ENCODE assay signal across 22 cellular contexts in genomic region chr1:3706651-3707297, GRCh38. TPM values are rescaled to one million over a fixed set of nuclear protein-coding genes. Genes with fewer than 3 reads are reported as not detected.
DNase-seq lines count a peak whose midpoint lies in the region; ATAC-seq and TF ChIP-seq lines count a peak whose summit lies in the region.
"Had no signal": no experiment of that assay in that cellular context is flagged by ENCODE, and none has a peak within 500 bp of the region (broad histone marks: within the 10 kb centered on the region; RNA-seq: fewer than 3 reads in every experiment).

No MANE protein-coding gene starts in this region.

- H3K27me3 Mint-ChIP-seq in stimulated activated naive CD8-positive, alpha-beta T cell treated with anti-CD3 and anti-CD28 coated beads, Interleukin-15, amount 100 ng/mL, for 72 hours: peaks cover 36% of the 10 kb centered on the region
- peaks cover 44% of the 10 kb centered on the region for H3K27me3 Mint-ChIP-seq in nephron progenitor cell (ENCODE audit: low read depth, poor library complexity)

- no peak overlapping the region for H2BK120ac ChIP-seq in mesendoderm (ENCODE audit: low read depth, low read length)

- intact Hi-C loops in prostate gland (cut with DNase I): no loop called here

- no peak overlapping the region for H3K4me2 ChIP-seq in mesendoderm (ENCODE audit: low read length)
- H3K4me2 ChIP-seq: BLaER1 had no signal

- H3K9ac ChIP-seq in mesendoderm (ENCODE audit: low read length): no peak overlapping the region
- H3K9ac ChIP-seq: BLaER1 had no signal

- H4K5ac ChIP-seq in mesendoderm (ENCODE audit: low read length): no peak overlapping the region

- H3K27ac Mint-ChIP-seq in stimulated activated naive CD8-positive, alpha-beta T cell treated with anti-CD3 and anti-CD28 coated beads, Interleukin-15, amount 100 ng/mL, for 72 hours: no peak overlapping the region
- no peak overlapping the region for H3K27ac Mint-ChIP-seq in nephron progenitor cell
- H3K27ac Mint-ChIP-seq: CD14-positive monocyte; CD4-positive, alpha-beta memory T cell had no signal

- no peak overlapping the region for H3K4me3 Mint-ChIP-seq in stimulated activated naive CD8-positive, alpha-beta T cell treated with anti-CD3 and anti-CD28 coated beads, Interleukin-15, amount 100 ng/mL, for 72 hours
- H3K4me3 Mint-ChIP-seq in nephron progenitor cell: peak overlapping the region; percentile 48
- H3K4me3 Mint-ChIP-seq: CD4-positive, alpha-beta memory T cell had no signal

- ATAC-seq in stimulated activated naive CD8-positive, alpha-beta T cell treated with anti-CD3 and anti-CD28 coated beads, Interleukin-15, amount 100 ng/mL, for 72 hours: peak; percentile 28
- no peak for ATAC-seq in stimulated activated naive CD8-positive, alpha-beta T cell treated with anti-CD3 and anti-CD28 coated beads, Interleukin-15, Interleukin-2, amounts not matched to agents 100 U/mL and 50 U/mL, for 24 hours

- no peak overlapping the region for H3K18ac ChIP-seq in mesendoderm (ENCODE audit: low read length)

- peaks cover 4% of the 10 kb centered on the region for H3K4me1 ChIP-seq in prostate gland (replicated peaks)
- no peaks in the 10 kb centered on the region for H3K4me1 ChIP-seq in mesendoderm (ENCODE audit: control insufficient read depth, low read depth, low read length)
- H3K4me1 ChIP-seq: HAP-1 had no signal

- POLR2A ChIA-PET in GM10248 (lab: Yijun Ruan, JAX): no interaction called here

- H3K79me1 ChIP-seq in mesendoderm (ENCODE audit: low read length): no peaks in the 10 kb centered on the region

- peak overlapping the region; percentile 14 to 17 for H3K27ac ChIP-seq in prostate gland
- H3K27ac ChIP-seq in mesendoderm (ENCODE audit: low read depth, low read length): no peak overlapping the region
- H3K27ac ChIP-seq: BLaER1, HL-60 had no signal

- TF ChIP-seq POLR2A in prostate gland (IDR thresholded peaks at IDR 0.05): no peak

- no peaks in the 10 kb centered on the region for H3K9me3 Mint-ChIP-seq in stimulated activated naive CD8-positive, alpha-beta T cell treated with anti-CD3 and anti-CD28 coated beads, Interleukin-15, amount 100 ng/mL, for 72 hours
- H3K9me3 Mint-ChIP-seq in nephron progenitor cell: no peaks in the 10 kb centered on the region
- H3K9me3 Mint-ChIP-seq: CD14-positive monocyte; CD4-positive, alpha-beta memory T cell had no signal

- no peak overlapping the region for H2AK5ac ChIP-seq in mesendoderm (ENCODE audit: low read length)

- TF ChIP-seq CTCF in nephron progenitor cell (IDR thresholded peaks at IDR 0.05) (no peak), prostate gland (IDR thresholded peaks at IDR 0.05) (no peak), GM10248 (IDR thresholded peaks at IDR 0.05; ENCODE audit: control extremely low read depth, extremely low read depth, low read depth, missing control alignments) (no peak)

- H3K4ac ChIP-seq in mesendoderm (ENCODE audit: low read depth, low read length): no peak overlapping the region

- no peak overlapping the region for H4K8ac ChIP-seq in mesendoderm (ENCODE audit: low read depth, low read length)

- no peaks in the 10 kb centered on the region for H3K9me3 ChIP-seq in prostate gland
- H3K9me3 ChIP-seq: BLaER1, HAP-1 had no signal

- DNase-seq in stimulated activated naive CD8-positive, alpha-beta T cell treated with anti-CD3 and anti-CD28 coated beads, Interleukin-15, amount 100 ng/mL, for 72 hours: no peak
- DNase-seq in stimulated activated naive CD8-positive, alpha-beta T cell treated with anti-CD3 and anti-CD28 coated beads, Interleukin-15, Interleukin-2, amounts not matched to agents 100 U/mL and 50 U/mL, for 24 hours: no peak
- DNase-seq in nephron progenitor cell (no peak), prostate gland (ENCODE audit: low spot score) (no peak), GM10248 (ENCODE audit: extremely low spot score) (no peak), NCI-H2171 treated with DMSO at 0.1 percent for 48 hours (lab: John Stamatoyannopoulos, UW) (no peak), mesendoderm (no peak)
- DNase-seq: 8988T; CD4-positive, alpha-beta memory T cell; DMS153; DMS79; GDM1; IMR-90 had no signal

- peaks cover 6% of the 10 kb centered on the region for H3K4me1 Mint-ChIP-seq in stimulated activated naive CD8-positive, alpha-beta T cell treated with anti-CD3 and anti-CD28 coated beads, Interleukin-15, amount 100 ng/mL, for 72 hours
- peaks cover 27% of the 10 kb centered on the region for H3K4me1 Mint-ChIP-seq in nephron progenitor cell

- H3K27me3 ChIP-seq in prostate gland (replicated peaks; ENCODE audit: insufficient read depth): peaks cover 3% of the 10 kb centered on the region
- H3K27me3 ChIP-seq in mesendoderm (ENCODE audit: insufficient read depth, low read length, poor library complexity): no peaks in the 10 kb centered on the region

- H3K4me3 ChIP-seq in prostate gland (no peak overlapping the region), mesendoderm (ENCODE audit: low read length) (no peak overlapping the region)
- H3K4me3 ChIP-seq: BLaER1, HAP-1 had no signal

- 69% methylated on average over 13 of the region's 26 CpGs for WGBS in prostate gland
- no CpG with 5 or more reads among the region's 26 CpGs for WGBS in mesendoderm (ENCODE audit: extremely low coverage, insufficient coverage, low lambda C conversion rate)

- CTCF ChIA-PET in GM10248 (lab: Yijun Ruan, JAX): interaction anchor here (1.1 kb wide), 1 partner anchor 13 kb away, joined by 3 read pairs; no protein-coding TSS in a partner anchor

- no peak overlapping the region for H2BK15ac ChIP-seq in mesendoderm (replicated peaks; ENCODE audit: low read depth)

- H3K23ac ChIP-seq in mesendoderm (ENCODE audit: low read length): no peak overlapping the region

- H3K36me3 ChIP-seq in prostate gland: no peaks in the 10 kb centered on the region
- no peaks in the 10 kb centered on the region for H3K36me3 ChIP-seq in mesendoderm (ENCODE audit: control insufficient read depth, insufficient read depth, low read length)
- H3K36me3 ChIP-seq: BLaER1, HAP-1 had no signal

- no peak overlapping the region for H3K56ac ChIP-seq in mesendoderm (ENCODE audit: low read length)

- no peaks in the 10 kb centered on the region for H3K79me2 ChIP-seq in mesendoderm (ENCODE audit: control insufficient read depth, insufficient read depth, low read length)

- H3K36me3 Mint-ChIP-seq in nephron progenitor cell (ENCODE audit: low read depth): no peaks in the 10 kb centered on the region
- H3K36me3 Mint-ChIP-seq: CD14-positive monocyte; CD4-positive, alpha-beta memory T cell had no signal

- no peak overlapping the region for H2BK5ac ChIP-seq in mesendoderm (ENCODE audit: low read length)

RNA-seq across cellular contexts. Expression of gene CCDC27, which starts 45.5 kb away (rescaled TPM):
- total RNA-seq in prostate gland: under 1 TPM in 1 of 2 donors, not detected in 1; 0.97 TPM
- not detected for polyA plus RNA-seq in mesendoderm (2013, experiment 1 of 2)
- not detected for polyA plus RNA-seq in mesendoderm (2013, experiment 2 of 2)
- total RNA-seq: A673; CD4-positive, alpha-beta memory T cell; Daoy; H4; HT1080; IMR-90 had no signal
- polyA plus RNA-seq: AG04450; CD14-positive monocyte; CD4-positive, alpha-beta memory T cell; IMR-90 had no signal

RNA-seq across cellular contexts. Expression of gene TP73, which starts 54.5 kb away (rescaled TPM):
- total RNA-seq in prostate gland: 10 to 100 TPM in 1 of 2 donors, 1 to 10 TPM in 1; 5.1 to 15.1 TPM
- polyA plus RNA-seq in mesendoderm (2013, experiment 1 of 2): 0.73 TPM
- 0.73 TPM for polyA plus RNA-seq in mesendoderm (2013, experiment 2 of 2)
- total RNA-seq: HT1080, IMR-90 had no signal
- polyA plus RNA-seq: AG04450, IMR-90 had no signal

RNA-seq across cellular contexts. Expression of gene WRAP73, which starts 56.9 kb away (rescaled TPM):
- 10 to 100 TPM; 22.3 to 39.5 TPM for total RNA-seq in prostate gland
- polyA plus RNA-seq in mesendoderm (2013, experiment 1 of 2): 13.8 TPM
- polyA plus RNA-seq in mesendoderm (2013, experiment 2 of 2): 13.7 TPM
